Comparison of ENCODE assay signal across 1 cellular context in the genomic region with DNA sequence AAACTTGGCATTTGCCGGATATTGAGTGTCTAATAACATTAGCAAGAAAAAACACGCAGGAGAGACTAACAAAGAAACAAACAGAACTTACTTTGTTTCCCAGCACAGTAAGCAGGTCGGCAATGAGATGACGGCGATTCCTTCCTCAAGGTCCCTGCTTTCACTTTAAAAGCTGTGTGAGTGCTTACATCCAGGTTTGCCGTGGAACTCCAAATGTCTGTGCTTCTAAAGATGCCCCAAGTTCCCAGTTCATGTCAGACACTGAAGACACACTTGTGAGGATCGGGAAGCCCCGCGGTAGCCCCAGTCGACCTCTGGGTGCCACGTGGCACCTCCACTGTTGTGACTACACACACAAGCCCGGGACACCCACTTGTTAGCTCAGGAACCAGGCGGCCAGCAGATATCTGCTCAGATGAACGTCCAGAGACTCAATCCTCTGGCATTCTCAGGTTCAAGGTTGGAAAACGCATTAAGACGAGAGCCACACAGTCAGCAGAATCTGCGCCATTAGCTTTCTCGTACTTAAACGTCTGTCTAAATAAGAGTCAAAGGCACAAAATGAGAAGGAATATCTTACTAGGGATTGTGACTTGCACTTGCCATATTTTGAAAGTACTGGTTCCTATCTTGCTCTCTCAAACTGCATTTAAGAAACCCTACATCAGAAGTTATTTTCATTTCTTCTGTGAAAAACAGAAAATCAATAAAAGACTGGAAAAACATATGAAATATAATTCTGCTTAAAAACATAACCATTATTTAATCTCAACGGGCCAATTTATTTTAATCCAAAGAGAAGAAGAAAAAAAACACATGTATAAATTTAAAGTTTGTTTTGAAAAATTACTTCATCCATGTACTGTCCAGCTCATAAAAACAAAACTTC.
TF ChIP-seq lines count a peak whose summit lies in the region.

No MANE protein-coding gene starts in this region.

TF ChIP-seq in HepG2, 621 proteins besides CTCF, POLR2A, EP300 and RAD21 (continued from another document):
- TF ChIP-seq ZNF839 (CRISPR knock-in tag; IDR thresholded peaks at IDR 0.05; ENCODE audit: borderline replicate concordance), result no peak
